In the genomic region with DNA sequence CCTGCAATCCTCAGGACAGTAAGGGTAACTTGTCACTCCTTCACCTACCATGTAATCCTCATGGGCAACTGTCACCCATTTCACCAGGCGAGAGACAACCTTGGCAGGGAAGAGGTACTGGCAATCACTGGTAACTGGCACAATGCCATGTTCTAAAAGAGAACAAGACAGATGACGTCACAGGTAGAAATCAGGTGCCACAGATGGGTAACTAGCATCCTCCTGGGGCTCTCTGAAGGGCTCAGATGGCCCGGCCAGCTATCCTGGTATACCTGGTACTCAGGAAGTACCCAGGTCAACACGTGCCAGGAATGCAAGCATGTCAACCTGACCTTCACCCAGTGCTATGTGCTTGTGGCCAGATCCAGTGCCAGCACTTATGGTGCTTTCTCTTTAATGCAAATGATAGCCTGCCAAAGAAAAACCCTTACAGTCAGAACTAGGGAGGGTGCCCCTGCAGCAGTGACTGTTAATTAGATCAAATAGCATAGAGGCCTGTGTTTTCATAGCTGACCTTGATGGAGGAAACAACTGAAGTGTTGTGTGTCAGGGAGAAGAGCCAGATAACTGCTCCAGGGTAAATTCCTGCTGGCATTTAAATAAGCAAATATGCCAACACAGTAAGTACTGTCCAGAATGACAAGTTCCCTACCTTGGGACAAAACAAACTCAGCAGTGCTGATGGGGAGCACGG, we compare ENCODE assay signal across 14 cellular contexts. TPM values are rescaled to one million over a fixed set of nuclear protein-coding genes. Genes with fewer than 3 reads are reported as not detected.
DNase-seq lines count a peak whose midpoint lies in the region; ATAC-seq and TF ChIP-seq lines count a peak whose summit lies in the region.
"Had no signal": no experiment of that assay in that cellular context is flagged by ENCODE, and none has a peak within 500 bp of the region (broad histone marks: within the 10 kb centered on the region; RNA-seq: fewer than 3 reads in every experiment).

No MANE protein-coding gene starts in this region.

- H3K27ac ChIP-seq in C4-2B, result peak overlapping the region; percentile 72
- H3K27ac ChIP-seq in VCaP, result peak overlapping the region; percentile 85

- ATAC-seq in left lobe of liver (peak; percentile 92), HG03469 (IDR thresholded peaks at IDR 0.05; ENCODE audit: unreplicated experiment) (no peak)

- TF ChIP-seq CTCF in C4-2B (conservative IDR thresholded peaks at IDR 0.05) (no peak), VCaP (conservative IDR thresholded peaks at IDR 0.05) (no peak)

- DNase-seq in NCI-H2029 (lab: John Stamatoyannopoulos, UW), result peak; percentile 92
- peak; percentile 80 for DNase-seq in left lobe of liver (ENCODE audit: low spot score)
- no peak for DNase-seq in nucleus accumbens (lab: John Stamatoyannopoulos, UW)
- no peak for DNase-seq in DMS153 (lab: John Stamatoyannopoulos, UW)
- no peak for DNase-seq in DMS153 treated with DMSO at 0.1 percent for 48 hours (lab: John Stamatoyannopoulos, UW; ENCODE audit: unreplicated experiment)
- DNase-seq: activated naive CD4-positive, alpha-beta T cell treated with anti-CD3 and anti-CD28 coated beads, Interleukin-2, amount 50 U/mL, for 16 hours; dermis blood vessel endothelial cell; H9; NCI-H226; stimulated activated CD4-positive, alpha-beta T cell treated with anti-CD3 and anti-CD28 coated beads, Interleukin-2, amount 100 ng/mL, for 48 hours had no signal

RNA-seq across cellular contexts. Expression of a gene that starts 36.2 kb away (rescaled TPM):
- 17.4 TPM for total RNA-seq in left lobe of liver

RNA-seq across cellular contexts. Expression of a gene that starts 37.3 kb away (rescaled TPM):
- 0.15 TPM for total RNA-seq in left lobe of liver
- total RNA-seq: HT-29 had no signal

Comparison
In these comparisons a context has a peak if more than half of its experiments do, and no peak if none do; other contexts are left out.
1. DNase-seq: peak in NCI-H2029 (single experiment) and left lobe of liver (single experiment); none in nucleus accumbens (0 of 56), DMS153 (single experiment) and DMS153 treated with DMSO at 0.1 percent for 48 hours (single experiment).